In the genomic region with DNA sequence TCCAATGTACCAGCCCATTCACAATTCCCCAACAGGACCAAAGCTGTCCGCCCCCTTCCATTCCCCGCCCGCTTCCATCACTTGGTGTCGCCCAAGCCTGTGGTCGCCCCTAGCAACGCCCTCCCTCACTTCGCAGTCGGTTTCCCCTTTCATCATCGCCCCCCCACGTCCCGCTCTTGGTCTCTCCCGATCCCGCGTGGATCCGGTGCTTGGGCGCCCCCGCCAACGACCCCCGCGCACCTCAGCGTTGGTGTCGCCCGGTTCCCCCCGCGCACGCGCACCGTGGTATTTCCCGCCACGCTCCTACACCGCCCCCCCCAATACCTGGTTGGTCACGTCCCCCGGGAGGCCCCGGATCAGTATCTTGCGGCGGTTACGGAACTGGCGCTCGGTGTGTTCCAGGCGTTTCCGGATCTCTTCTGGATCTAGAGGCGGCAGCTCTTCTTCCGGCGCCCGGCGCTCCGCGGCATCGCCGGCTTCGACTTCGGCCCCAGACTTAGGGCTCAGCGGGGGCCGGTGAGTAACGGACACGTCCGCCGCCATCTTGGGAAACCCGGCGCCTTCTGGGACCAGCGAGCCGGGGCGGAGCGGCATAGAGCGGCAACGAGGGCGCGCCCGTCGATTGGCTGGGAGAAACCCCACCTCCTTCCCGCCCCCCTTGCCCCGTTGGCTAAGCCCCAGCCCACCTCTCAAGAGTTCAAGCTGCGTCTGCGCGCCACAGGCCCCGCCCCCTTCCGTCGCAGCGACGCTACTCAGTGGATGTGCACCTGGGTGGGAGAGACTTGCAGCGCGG, we compare ENCODE assay signal across 1 cellular context.
TF ChIP-seq lines count a peak whose summit lies in the region.

A gene with protein sequence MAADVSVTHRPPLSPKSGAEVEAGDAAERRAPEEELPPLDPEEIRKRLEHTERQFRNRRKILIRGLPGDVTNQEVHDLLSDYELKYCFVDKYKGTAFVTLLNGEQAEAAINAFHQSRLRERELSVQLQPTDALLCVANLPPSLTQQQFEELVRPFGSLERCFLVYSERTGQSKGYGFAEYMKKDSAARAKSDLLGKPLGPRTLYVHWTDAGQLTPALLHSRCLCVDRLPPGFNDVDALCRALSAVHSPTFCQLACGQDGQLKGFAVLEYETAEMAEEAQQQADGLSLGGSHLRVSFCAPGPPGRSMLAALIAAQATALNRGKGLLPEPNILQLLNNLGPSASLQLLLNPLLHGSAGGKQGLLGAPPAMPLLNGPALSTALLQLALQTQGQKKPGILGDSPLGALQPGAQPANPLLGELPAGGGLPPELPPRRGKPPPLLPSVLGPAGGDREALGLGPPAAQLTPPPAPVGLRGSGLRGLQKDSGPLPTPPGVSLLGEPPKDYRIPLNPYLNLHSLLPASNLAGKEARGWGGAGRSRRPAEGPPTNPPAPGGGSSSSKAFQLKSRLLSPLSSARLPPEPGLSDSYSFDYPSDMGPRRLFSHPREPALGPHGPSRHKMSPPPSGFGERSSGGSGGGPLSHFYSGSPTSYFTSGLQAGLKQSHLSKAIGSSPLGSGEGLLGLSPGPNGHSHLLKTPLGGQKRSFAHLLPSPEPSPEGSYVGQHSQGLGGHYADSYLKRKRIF (minus strand): TSS at position 565 of the 793 bp plus-strand sequence. CDS start 22 bp downstream, at position 543.

TF ChIP-seq in HepG2, 621 proteins besides CTCF, POLR2A, EP300 and RAD21 (continued from another document and continues in another):
- 0 out of 2 replicates have a peak, but pooled peaks have one; percentile 63 for TF ChIP-seq TFDP2 (CRISPR knock-in tag; IDR thresholded peaks at IDR 0.05)
- TF ChIP-seq MBD4 (IDR thresholded peaks at IDR 0.05; ENCODE audit: borderline replicate concordance, low read length): no peak
- TF ChIP-seq ZNF484 (CRISPR knock-in tag; IDR thresholded peaks at IDR 0.05; ENCODE audit: borderline replicate concordance, low read depth): no peak
- TF ChIP-seq ELF1 (CRISPR knock-in tag; IDR thresholded peaks at IDR 0.05): 0 out of 2 replicates have a peak, but pooled peaks have one; percentile 38
- TF ChIP-seq KLF9 (CRISPR knock-in tag; IDR thresholded peaks at IDR 0.05; ENCODE audit: low read depth): no peak
- TF ChIP-seq ZNF746 (CRISPR knock-in tag; IDR thresholded peaks at IDR 0.05): peak; percentile 72
- peak; percentile 59; the same call in 1 of the 2 replicates for TF ChIP-seq ZNF230 (CRISPR knock-in tag; IDR thresholded peaks at IDR 0.05)
- TF ChIP-seq, protein P1, sequence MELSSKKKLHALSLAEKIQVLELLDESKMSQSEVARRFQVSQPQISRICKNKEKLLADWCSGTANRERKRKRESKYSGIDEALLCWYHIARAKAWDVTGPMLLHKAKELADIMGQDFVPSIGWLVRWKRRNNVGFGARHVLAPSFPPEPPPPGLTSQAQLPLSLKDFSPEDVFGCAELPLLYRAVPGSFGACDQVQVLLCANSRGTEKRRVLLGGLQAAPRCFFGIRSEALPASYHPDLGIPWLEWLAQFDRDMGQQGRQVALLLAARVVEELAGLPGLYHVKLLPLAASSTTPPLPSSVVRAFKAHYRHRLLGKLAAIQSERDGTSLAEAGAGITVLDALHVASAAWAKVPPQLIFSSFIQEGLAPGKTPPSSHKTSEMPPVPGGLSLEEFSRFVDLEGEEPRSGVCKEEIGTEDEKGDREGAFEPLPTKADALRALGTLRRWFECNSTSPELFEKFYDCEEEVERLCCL (CRISPR knock-in tag; IDR thresholded peaks at IDR 0.05; ENCODE audit: borderline replicate concordance): no peak
- no peak for TF ChIP-seq MAFK (conservative IDR thresholded peaks at IDR 0.05 in 1 of 2, IDR thresholded peaks at IDR 0.05 in 1 of 2; ENCODE audit: low read length in 2 of 2)
- peak; percentile 75 for TF ChIP-seq ZFX (CRISPR knock-in tag; IDR thresholded peaks at IDR 0.05; ENCODE audit: low read depth)
- TF ChIP-seq CCDC6 (CRISPR knock-in tag; IDR thresholded peaks at IDR 0.05): no peak
- TF ChIP-seq ZNF597 (CRISPR knock-in tag; IDR thresholded peaks at IDR 0.05): no peak
- no peak for TF ChIP-seq ZNF256 (CRISPR knock-in tag; conservative IDR thresholded peaks at IDR 0.05)
- peak; percentile 56; the same call in 1 of the 2 replicates for TF ChIP-seq ZBTB8A (CRISPR knock-in tag; IDR thresholded peaks at IDR 0.05; ENCODE audit: borderline replicate concordance, low read depth)
- TF ChIP-seq ZNF780A (CRISPR knock-in tag; IDR thresholded peaks at IDR 0.05): no peak
- no peak for TF ChIP-seq ZNF7 (CRISPR knock-in tag; IDR thresholded peaks at IDR 0.05)
- TF ChIP-seq JUN (CRISPR knock-in tag; IDR thresholded peaks at IDR 0.05): peak; percentile 8; the same call in 1 of the 2 replicates
- TF ChIP-seq ZNF672 (CRISPR knock-in tag; IDR thresholded peaks at IDR 0.05): no peak
- 0 out of 2 replicates have a peak, but pooled peaks have one; percentile 21 for TF ChIP-seq ZNF317 (CRISPR knock-in tag; IDR thresholded peaks at IDR 0.05)
- no peak for TF ChIP-seq MXD4 (CRISPR knock-in tag; IDR thresholded peaks at IDR 0.05)
- peak; percentile 51; the same call in 1 of the 2 replicates for TF ChIP-seq ISL2 (CRISPR knock-in tag; IDR thresholded peaks at IDR 0.05)
- peak; percentile 83 for TF ChIP-seq RFX1 (IDR thresholded peaks at IDR 0.05)
- no peak for TF ChIP-seq IKZF1 (IDR thresholded peaks at IDR 0.05)
- no peak for TF ChIP-seq SOX13 (IDR thresholded peaks at IDR 0.05)
- no peak for TF ChIP-seq SOX13 (CRISPR knock-in tag; conservative IDR thresholded peaks at IDR 0.05 in 1 of 2, IDR thresholded peaks at IDR 0.05 in 1 of 2)
- peak; percentile 36; the same call in 1 of the 2 replicates for TF ChIP-seq SRY (CRISPR knock-in tag; IDR thresholded peaks at IDR 0.05)
- TF ChIP-seq POLR2AphosphoS5 (IDR thresholded peaks at IDR 0.05; ENCODE audit: low read depth, low read length): peak; percentile 74
- peak; percentile 67; the same call in 1 of the 2 replicates for TF ChIP-seq NR1H2 (CRISPR knock-in tag; IDR thresholded peaks at IDR 0.05; ENCODE audit: borderline replicate concordance, low read depth)
- no peak for TF ChIP-seq CREB1 (IDR thresholded peaks at IDR 0.05)
- no peak; the same call in 1 of the 2 replicates for TF ChIP-seq CREB1 (CRISPR knock-in tag; IDR thresholded peaks at IDR 0.05)
- TF ChIP-seq SP1 (IDR thresholded peaks at IDR 0.05): no peak
- TF ChIP-seq SP1 (CRISPR knock-in tag; IDR thresholded peaks at IDR 0.05): peak; percentile 89
- TF ChIP-seq ZKSCAN8 (CRISPR knock-in tag; IDR thresholded peaks at IDR 0.05; ENCODE audit: borderline replicate concordance): no peak
- TF ChIP-seq ATF3 (CRISPR knock-in tag; IDR thresholded peaks at IDR 0.05): peak; percentile 23; the same call in 1 of the 2 replicates
- peak; percentile 86; the same call in 1 of the 2 replicates for TF ChIP-seq ZNF678 (CRISPR knock-in tag; IDR thresholded peaks at IDR 0.05)
- TF ChIP-seq U2AF2 (IDR thresholded peaks at IDR 0.05; ENCODE audit: low read depth, low read length): no peak
- TF ChIP-seq ZNF232 (CRISPR knock-in tag; IDR thresholded peaks at IDR 0.05; ENCODE audit: borderline replicate concordance): 0 out of 2 replicates have a peak, but pooled peaks have one; percentile 7
- no peak; the same call in 1 of the 2 replicates for TF ChIP-seq ZNF274 (CRISPR knock-in tag; IDR thresholded peaks at IDR 0.05)
- no peak for TF ChIP-seq DPF2 (CRISPR knock-in tag; IDR thresholded peaks at IDR 0.05; ENCODE audit: borderline replicate concordance, low read depth)
- TF ChIP-seq ZSCAN31 (CRISPR knock-in tag; IDR thresholded peaks at IDR 0.05; ENCODE audit: low read depth): peak; percentile 69; the same call in 1 of the 2 replicates
- TF ChIP-seq, protein P2, sequence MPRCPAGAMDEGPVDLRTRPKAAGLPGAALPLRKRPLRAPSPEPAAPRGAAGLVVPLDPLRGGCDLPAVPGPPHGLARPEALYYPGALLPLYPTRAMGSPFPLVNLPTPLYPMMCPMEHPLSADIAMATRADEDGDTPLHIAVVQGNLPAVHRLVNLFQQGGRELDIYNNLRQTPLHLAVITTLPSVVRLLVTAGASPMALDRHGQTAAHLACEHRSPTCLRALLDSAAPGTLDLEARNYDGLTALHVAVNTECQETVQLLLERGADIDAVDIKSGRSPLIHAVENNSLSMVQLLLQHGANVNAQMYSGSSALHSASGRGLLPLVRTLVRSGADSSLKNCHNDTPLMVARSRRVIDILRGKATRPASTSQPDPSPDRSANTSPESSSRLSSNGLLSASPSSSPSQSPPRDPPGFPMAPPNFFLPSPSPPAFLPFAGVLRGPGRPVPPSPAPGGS (CRISPR knock-in tag; IDR thresholded peaks at IDR 0.05): peak; percentile 56; the same call in 1 of the 2 replicates
- TF ChIP-seq ZNF432 (CRISPR knock-in tag; IDR thresholded peaks at IDR 0.05; ENCODE audit: borderline replicate concordance): no peak
- peak; percentile 66; the same call in 1 of the 2 replicates for TF ChIP-seq ZNF431 (CRISPR knock-in tag; IDR thresholded peaks at IDR 0.05; ENCODE audit: borderline replicate concordance, low read depth)
- TF ChIP-seq GLMP (CRISPR knock-in tag; IDR thresholded peaks at IDR 0.05; ENCODE audit: borderline replicate concordance): no peak
- TF ChIP-seq ARNTL (CRISPR knock-in tag; IDR thresholded peaks at IDR 0.05): no peak
- TF ChIP-seq NCOR1 (IDR thresholded peaks at IDR 0.05; ENCODE audit: borderline replicate concordance, low read length): no peak
- no peak for TF ChIP-seq ZNF777 (CRISPR knock-in tag; IDR thresholded peaks at IDR 0.05)
- TF ChIP-seq ZNF747 (CRISPR knock-in tag; IDR thresholded peaks at IDR 0.05; ENCODE audit: borderline replicate concordance): no peak
- no peak for TF ChIP-seq CCAR2 (optimal IDR thresholded peaks at IDR 0.05; ENCODE audit: low read depth, low read length)
- TF ChIP-seq SMARCC2 (IDR thresholded peaks at IDR 0.05): no peak
- peak; percentile 94 for TF ChIP-seq FOXK2 (IDR thresholded peaks at IDR 0.05)
- no peak for TF ChIP-seq HMG20B (CRISPR knock-in tag; conservative IDR thresholded peaks at IDR 0.05)
- no peak for TF ChIP-seq NBN (conservative IDR thresholded peaks at IDR 0.05)
- peak; percentile 59; the same call in 1 of the 2 replicates for TF ChIP-seq MAZ (IDR thresholded peaks at IDR 0.05; ENCODE audit: borderline replicate concordance, low read depth, low read length)
- TF ChIP-seq MAZ (CRISPR knock-in tag; IDR thresholded peaks at IDR 0.05; ENCODE audit: low read depth): peak; percentile 73
- peak; percentile 97 for TF ChIP-seq YY1 (IDR thresholded peaks at IDR 0.05; ENCODE audit: insufficient read depth, insufficient replicate concordance, low read depth, low read length)
- TF ChIP-seq SMAD1 (CRISPR knock-in tag; IDR thresholded peaks at IDR 0.05; ENCODE audit: borderline replicate concordance, low read depth): no peak; the same call in 1 of the 2 replicates
- TF ChIP-seq SIX4 (CRISPR knock-in tag; IDR thresholded peaks at IDR 0.05): no peak
- TF ChIP-seq ZFP36L2 (CRISPR knock-in tag; IDR thresholded peaks at IDR 0.05): no peak
- TF ChIP-seq ZNF674 (CRISPR knock-in tag; IDR thresholded peaks at IDR 0.05; ENCODE audit: low read depth): no peak; the same call in 1 of the 2 replicates
- TF ChIP-seq ZNF234 (CRISPR knock-in tag; conservative IDR thresholded peaks at IDR 0.05): peak; percentile 44; the same call in 1 of the 2 replicates
- TF ChIP-seq NFE2L1 (CRISPR knock-in tag; IDR thresholded peaks at IDR 0.05; ENCODE audit: borderline replicate concordance): no peak
- no peak for TF ChIP-seq ZNF557 (CRISPR knock-in tag; IDR thresholded peaks at IDR 0.05)
- TF ChIP-seq TCF7L2 (IDR thresholded peaks at IDR 0.05; ENCODE audit: low read depth, low read length): no peak
- TF ChIP-seq ZNF75D (CRISPR knock-in tag; IDR thresholded peaks at IDR 0.05; ENCODE audit: borderline replicate concordance): no peak
- no peak for TF ChIP-seq ZNF850 (CRISPR knock-in tag; conservative IDR thresholded peaks at IDR 0.05)
- TF ChIP-seq ZNF781 (CRISPR knock-in tag; IDR thresholded peaks at IDR 0.05; ENCODE audit: borderline replicate concordance, not compliant biosample characterization): peak; percentile 86
- peak; percentile 22; the same call in 1 of the 2 replicates for TF ChIP-seq NFKB2 (CRISPR knock-in tag; IDR thresholded peaks at IDR 0.05; ENCODE audit: borderline replicate concordance)
- TF ChIP-seq, protein P3, sequence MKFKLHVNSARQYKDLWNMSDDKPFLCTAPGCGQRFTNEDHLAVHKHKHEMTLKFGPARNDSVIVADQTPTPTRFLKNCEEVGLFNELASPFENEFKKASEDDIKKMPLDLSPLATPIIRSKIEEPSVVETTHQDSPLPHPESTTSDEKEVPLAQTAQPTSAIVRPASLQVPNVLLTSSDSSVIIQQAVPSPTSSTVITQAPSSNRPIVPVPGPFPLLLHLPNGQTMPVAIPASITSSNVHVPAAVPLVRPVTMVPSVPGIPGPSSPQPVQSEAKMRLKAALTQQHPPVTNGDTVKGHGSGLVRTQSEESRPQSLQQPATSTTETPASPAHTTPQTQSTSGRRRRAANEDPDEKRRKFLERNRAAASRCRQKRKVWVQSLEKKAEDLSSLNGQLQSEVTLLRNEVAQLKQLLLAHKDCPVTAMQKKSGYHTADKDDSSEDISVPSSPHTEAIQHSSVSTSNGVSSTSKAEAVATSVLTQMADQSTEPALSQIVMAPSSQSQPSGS (CRISPR knock-in tag; IDR thresholded peaks at IDR 0.05): no peak
